Comparison of ENCODE assay signal across 16 cellular contexts in the genomic region with DNA sequence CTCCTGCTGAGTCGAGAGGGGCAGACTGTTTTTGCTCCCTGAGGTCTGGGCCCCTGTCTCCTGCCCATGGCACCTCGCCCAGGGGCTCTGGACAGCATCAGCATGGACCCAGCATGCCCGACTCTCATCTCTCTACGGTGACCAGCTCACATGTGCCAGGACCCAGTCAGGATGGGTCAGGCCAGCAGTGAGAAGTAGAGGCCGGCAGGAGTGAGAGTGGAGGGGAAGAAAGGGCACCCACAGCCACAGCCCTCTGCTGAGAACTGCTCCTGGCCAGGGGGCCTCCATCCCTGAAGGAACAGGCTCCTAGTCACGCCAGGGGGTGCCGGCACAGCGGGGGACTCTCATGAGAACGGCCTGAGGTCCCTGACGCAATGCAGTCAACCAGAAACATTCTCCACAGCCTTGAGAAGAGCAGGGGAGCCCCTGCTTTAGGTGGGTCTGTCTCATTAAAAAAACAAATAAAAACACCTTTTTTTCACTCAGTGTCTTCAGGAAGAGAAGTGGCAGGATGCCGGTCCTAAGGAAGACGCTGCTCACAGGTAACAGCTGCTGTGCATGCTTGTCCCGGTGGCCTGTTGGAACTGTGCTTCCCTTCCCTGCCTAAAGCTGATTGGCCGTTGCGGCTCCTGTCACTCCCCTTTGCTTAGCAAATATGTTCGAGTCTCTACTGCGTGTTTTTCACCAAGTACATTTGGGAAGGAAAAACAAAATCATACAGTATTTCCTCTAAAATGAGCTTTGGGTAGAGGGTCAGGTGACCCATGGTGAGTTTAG.
DNase-seq lines count a peak whose midpoint lies in the region; ATAC-seq and TF ChIP-seq lines count a peak whose summit lies in the region.
"Had no signal": no experiment of that assay in that cellular context is flagged by ENCODE, and none has a peak within 500 bp of the region (broad histone marks: within the 10 kb centered on the region; RNA-seq: fewer than 3 reads in every experiment).

No MANE protein-coding gene starts in this region.

- no peaks in the 10 kb centered on the region for H3K9me3 ChIP-seq in sigmoid colon
- H3K9me3 ChIP-seq: BE2C had no signal

- ATAC-seq in HG02763 (IDR thresholded peaks at IDR 0.05; ENCODE audit: unreplicated experiment) = no peak

- no peak overlapping the region for H3K27ac Mint-ChIP-seq in activated CD4-positive, alpha-beta T cell treated with anti-CD3 and anti-CD28 coated beads, Interleukin-2, amount 10 ng/mL, durations not matched to agents 24 days and 14 days

- peak overlapping the region; percentile 5; the same call in 1 of the 2 replicates for H3K27ac ChIP-seq in RWPE1
- no peak overlapping the region for H3K27ac ChIP-seq in coronary artery
- peak overlapping the region in 1 of 4 donors; percentile 52 for H3K27ac ChIP-seq in sigmoid colon
- H3K27ac ChIP-seq: HL-60 had no signal

- TF ChIP-seq CTCF in RWPE1 (conservative IDR thresholded peaks at IDR 0.05; ENCODE audit: low read depth) (no peak), coronary artery (IDR thresholded peaks at IDR 0.05) (no peak), sigmoid colon (IDR thresholded peaks at IDR 0.05) (no peak)

- peaks cover 47% of the 10 kb centered on the region for H3K36me3 Mint-ChIP-seq in activated CD4-positive, alpha-beta T cell treated with anti-CD3 and anti-CD28 coated beads, Interleukin-2, amount 10 ng/mL, durations not matched to agents 24 days and 14 days (ENCODE audit: low read depth)

- DNase-seq in RWPE1 (ENCODE audit: low spot score) (no peak), coronary artery (ENCODE audit: low spot score) (peak; percentile 35), sigmoid colon (peak; percentile 56), NCI-H2227 (lab: John Stamatoyannopoulos, UW; ENCODE audit: unreplicated experiment) (no peak)
- DNase-seq in activated CD4-positive, alpha-beta T cell treated with anti-CD3 and anti-CD28 coated beads, Interleukin-2, amount 10 ng/mL, durations not matched to agents 24 days and 14 days = no peak
- DNase-seq: BE2C; CD4-positive, alpha-beta memory T cell; KBM-7; NCI-H1048; NCI-H2107; NCI-H345; NCI-H526 treated with DMSO at 0.1 percent for 48 hours; NK-92 treated with Interleukin-12 subunit alpha and Interleukin-12 subunit beta, amount 100 ng/mL, for 24 hours had no signal

- POLR2A ChIA-PET in RWPE1 (lab: Yijun Ruan, JAX; ENCODE audit: low non-redundant PET) = no interaction called here

- intact Hi-C loops in sigmoid colon (cut with DNase I) = no loop called here
- intact Hi-C loops in activated CD4-positive, alpha-beta T cell treated with anti-CD3 and anti-CD28 coated beads, Interleukin-2, amount 10 ng/mL, durations not matched to agents 24 days and 14 days (cut with micrococcal nuclease) = no loop called here

- CTCF ChIA-PET in RWPE1 (lab: Yijun Ruan, JAX) = interaction anchor here (0.6 to 0.7 kb wide), 3 partner anchors 156 to 471 kb away, joined by 4 to 5 read pairs (median 4); no protein-coding TSS in a partner anchor

- H3K4me1 Mint-ChIP-seq in activated CD4-positive, alpha-beta T cell treated with anti-CD3 and anti-CD28 coated beads, Interleukin-2, amount 10 ng/mL, durations not matched to agents 24 days and 14 days = no peaks in the 10 kb centered on the region

- H3K9me3 Mint-ChIP-seq in activated CD4-positive, alpha-beta T cell treated with anti-CD3 and anti-CD28 coated beads, Interleukin-2, amount 10 ng/mL, durations not matched to agents 24 days and 14 days = no peaks in the 10 kb centered on the region
- H3K9me3 Mint-ChIP-seq: CD4-positive, alpha-beta memory T cell had no signal

- no peaks in the 10 kb centered on the region for H3K27me3 Mint-ChIP-seq in activated CD4-positive, alpha-beta T cell treated with anti-CD3 and anti-CD28 coated beads, Interleukin-2, amount 10 ng/mL, durations not matched to agents 24 days and 14 days
- H3K27me3 Mint-ChIP-seq: CD4-positive, alpha-beta memory T cell had no signal

- WGBS in sigmoid colon, 2 donors = 92 to 95% methylated on average over 17 of the region's 17 CpGs

- H3K4me3 Mint-ChIP-seq in activated CD4-positive, alpha-beta T cell treated with anti-CD3 and anti-CD28 coated beads, Interleukin-2, amount 10 ng/mL, durations not matched to agents 24 days and 14 days = no peak overlapping the region
- H3K4me3 Mint-ChIP-seq: CD4-positive, alpha-beta memory T cell had no signal

- no peak overlapping the region for H3K4me3 ChIP-seq in coronary artery
- no peak overlapping the region for H3K4me3 ChIP-seq in sigmoid colon

- TF ChIP-seq EP300 in sigmoid colon (IDR thresholded peaks at IDR 0.05) = no peak

- no peaks in the 10 kb centered on the region for H3K27me3 ChIP-seq in sigmoid colon
- H3K27me3 ChIP-seq: BE2C had no signal

- H3K36me3 ChIP-seq in sigmoid colon = no peaks in the 10 kb centered on the region
- H3K36me3 ChIP-seq: BE2C had no signal

- peaks cover 0 to 23% (median 10%) of the 10 kb centered on the region in 4 donors for H3K4me1 ChIP-seq in sigmoid colon
- H3K4me1 ChIP-seq: BE2C had no signal

- TF ChIP-seq POLR2A in GM19193 (IDR thresholded peaks at IDR 0.05; ENCODE audit: extremely low read depth, insufficient read depth, insufficient read length) (peak; percentile 12), sigmoid colon (IDR thresholded peaks at IDR 0.05) (no peak)

Comparison
In these comparisons a context has a peak if more than half of its experiments do, and no peak if none do; other contexts are left out.
1. DNase-seq: peak in coronary artery (single experiment) and sigmoid colon (single experiment); none in RWPE1 (single experiment), activated CD4-positive, alpha-beta T cell treated with anti-CD3 and anti-CD28 coated beads, Interleukin-2, amount 10 ng/mL, durations not matched to agents 24 days and 14 days (single experiment) and NCI-H2227 (single experiment).